In the genomic region with DNA sequence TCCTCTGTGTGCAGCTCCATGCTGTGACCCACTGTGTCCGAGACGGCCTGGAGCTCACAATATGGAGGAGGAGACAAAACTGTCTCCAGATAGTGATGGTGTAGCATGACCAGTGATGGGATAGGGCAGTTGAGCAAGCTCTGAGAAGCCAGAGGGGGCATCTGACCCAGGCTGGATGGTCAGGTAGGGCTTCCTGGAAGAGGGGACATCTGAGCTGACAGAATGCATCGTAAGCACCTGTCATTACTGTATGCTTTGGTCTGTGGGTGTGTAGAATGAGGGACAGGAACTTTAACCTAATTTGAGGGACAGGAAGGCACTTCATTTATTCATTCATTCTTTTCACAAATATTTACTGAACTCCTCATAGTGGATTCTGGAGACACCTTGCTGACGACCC, we compare ENCODE assay signal across 27 cellular contexts. TPM values are rescaled to one million over a fixed set of nuclear protein-coding genes. Genes with fewer than 3 reads are reported as not detected.
"Had no signal": no experiment of that assay in that cellular context is flagged by ENCODE, and none has a peak within 500 bp of the region (broad histone marks: within the 10 kb centered on the region; RNA-seq: fewer than 3 reads in every experiment).

No MANE protein-coding gene starts in this region.

- ATAC-seq: foreskin keratinocyte; left lobe of liver; natural killer cell; sciatic nerve; stimulated activated effector memory CD8-positive, alpha-beta T cell treated with anti-CD3 and anti-CD28 coated beads, Interleukin-12 subunit alpha, Interleukin-12 subunit beta, amount 100 ng/mL, for 72 hours; T-helper 17 cell had no signal

- H3K27me3 Mint-ChIP-seq: activated naive CD8-positive, alpha-beta T cell treated with anti-CD3 and anti-CD28 coated beads, Interleukin-2, amount 10 ng/mL, durations not matched to agents 7 days and 5 days; dendritic cell treated with granulocyte-macrophage colony-stimulating factor and Interleukin-4, amounts not matched to agents 40 ng/mL and 50 ng/mL, for 4 days had no signal

- FAIRE-seq: small intestine had no signal

- H3K4me1 Mint-ChIP-seq: activated naive CD8-positive, alpha-beta T cell treated with anti-CD3 and anti-CD28 coated beads, Interleukin-2, amount 10 ng/mL, durations not matched to agents 7 days and 5 days; natural killer cell had no signal

- H3K36me3 Mint-ChIP-seq: activated CD4-positive, alpha-beta memory T cell treated with anti-CD3 and anti-CD28 coated beads for 36 hours; activated naive CD8-positive, alpha-beta T cell treated with anti-CD3 and anti-CD28 coated beads, Interleukin-2, amount 10 ng/mL, durations not matched to agents 7 days and 5 days; immature natural killer cell; natural killer cell; stimulated activated effector memory CD8-positive, alpha-beta T cell treated with anti-CD3 and anti-CD28 coated beads, Interleukin-12 subunit alpha, Interleukin-12 subunit beta, amount 100 ng/mL, for 72 hours had no signal

- H3K9me3 Mint-ChIP-seq: activated CD4-positive, alpha-beta memory T cell treated with anti-CD3 and anti-CD28 coated beads for 36 hours; dendritic cell treated with granulocyte-macrophage colony-stimulating factor and Interleukin-4, amounts not matched to agents 40 ng/mL and 50 ng/mL, for 4 days; immature natural killer cell; natural killer cell; stimulated activated effector memory CD8-positive, alpha-beta T cell treated with anti-CD3 and anti-CD28 coated beads, Interleukin-12 subunit alpha, Interleukin-12 subunit beta, amount 100 ng/mL, for 72 hours had no signal

- H3K4me3 Mint-ChIP-seq: activated CD4-positive, alpha-beta memory T cell treated with anti-CD3 and anti-CD28 coated beads for 36 hours; activated naive CD4-positive, alpha-beta T cell treated with anti-CD3 and anti-CD28 coated beads for 36 hours; activated naive CD8-positive, alpha-beta T cell treated with anti-CD3 and anti-CD28 coated beads, Interleukin-2, amount 10 ng/mL, durations not matched to agents 7 days and 5 days; dendritic cell treated with granulocyte-macrophage colony-stimulating factor and Interleukin-4, amounts not matched to agents 40 ng/mL and 50 ng/mL, for 4 days; immature natural killer cell; natural killer cell; stimulated activated effector memory CD8-positive, alpha-beta T cell treated with anti-CD3 and anti-CD28 coated beads, Interleukin-12 subunit alpha, Interleukin-12 subunit beta, amount 100 ng/mL, for 72 hours; T-helper 17 cell had no signal

- H3K27ac Mint-ChIP-seq: activated CD4-positive, alpha-beta memory T cell treated with anti-CD3 and anti-CD28 coated beads for 36 hours; activated naive CD4-positive, alpha-beta T cell treated with anti-CD3 and anti-CD28 coated beads for 36 hours; activated naive CD8-positive, alpha-beta T cell treated with anti-CD3 and anti-CD28 coated beads, Interleukin-2, amount 10 ng/mL, durations not matched to agents 7 days and 5 days; dendritic cell treated with granulocyte-macrophage colony-stimulating factor and Interleukin-4, amounts not matched to agents 40 ng/mL and 50 ng/mL, for 4 days; immature natural killer cell; natural killer cell; stimulated activated effector memory CD8-positive, alpha-beta T cell treated with anti-CD3 and anti-CD28 coated beads, Interleukin-12 subunit alpha, Interleukin-12 subunit beta, amount 100 ng/mL, for 72 hours; T-helper 17 cell had no signal

- DNase-seq: activated CD4-positive, alpha-beta memory T cell treated with anti-CD3 and anti-CD28 coated beads for 36 hours; activated CD4-positive, alpha-beta T cell treated with anti-CD3 and anti-CD28 coated beads for 48 hours; activated CD4-positive, CD25-positive, alpha-beta regulatory T cell; activated naive CD4-positive, alpha-beta T cell treated with anti-CD3 and anti-CD28 coated beads for 36 hours; activated naive CD8-positive, alpha-beta T cell treated with anti-CD3 and anti-CD28 coated beads, Interleukin-2, amount 10 ng/mL, durations not matched to agents 7 days and 5 days; activated T-cell treated with anti-CD3 and anti-CD28 coated beads, Interleukin-2, amount 50 U/mL, for 48 hours; amygdala; effector CD4-positive, alpha-beta T cell; foreskin keratinocyte; glutamatergic neuron; immature natural killer cell; midbrain; natural killer cell; small intestine; stimulated activated CD4-positive, alpha-beta T cell treated with anti-CD3 and anti-CD28 coated beads, Interleukin-2, amount 100 ng/mL, for 24 hours; T-helper 17 cell; transverse colon had no signal

RNA-seq across cellular contexts. Expression of a gene that starts 29.8 kb away (rescaled TPM):
- total RNA-seq: natural killer cell, T-helper 17 cell had no signal

RNA-seq across cellular contexts. Expression of a gene that starts 57.5 kb away (rescaled TPM):
- total RNA-seq: activated CD4-positive, alpha-beta memory T cell treated with anti-CD3 and anti-CD28 coated beads for 36 hours; activated naive CD4-positive, alpha-beta T cell treated with anti-CD3 and anti-CD28 coated beads for 36 hours; activated naive CD8-positive, alpha-beta T cell treated with anti-CD3 and anti-CD28 coated beads, Interleukin-2, amount 10 ng/mL, durations not matched to agents 7 days and 5 days; cardiac muscle cell; foreskin keratinocyte; hepatocyte; kidney epithelial cell; lung; natural killer cell; sciatic nerve; T-helper 17 cell; temporal lobe; transverse colon; vagina had no signal
